In genomic region chr19:46862504-46862835, GRCh38 we compare ENCODE assay signal across 11 cellular contexts. TPM values are rescaled to one million over a fixed set of nuclear protein-coding genes. Genes with fewer than 3 reads are reported as not detected.
A peak's percentile ranks its signal among the peaks of the same experiment; 100 is the strongest.
DNase-seq lines count a peak whose midpoint lies in the region; ATAC-seq and TF ChIP-seq lines count a peak whose summit lies in the region.
"Had no signal": no experiment of that assay in that cellular context is flagged by ENCODE, and none has a peak within 500 bp of the region (broad histone marks: within the 10 kb centered on the region; RNA-seq: fewer than 3 reads in every experiment).

No MANE protein-coding gene starts in this region.

- ATAC-seq in heart left ventricle (no peak), left ventricle myocardium superior (no peak), GM21526 (IDR thresholded peaks at IDR 0.05; ENCODE audit: low FRiP score, unreplicated experiment) (no peak)
- no peak for ATAC-seq in stimulated activated memory B cell treated with anti-CD40 and anti-IgM and Interleukin-4, amounts not matched to agents 10 μg/mL and 1 μg/mL and 100 μg/mL, for 72 hours

- H2AK5ac ChIP-seq in mesenchymal stem cell (ENCODE audit: low read length, severe bottlenecking) = no peak overlapping the region

- H3K23ac ChIP-seq in mesenchymal stem cell (ENCODE audit: low read length in 2 of 2) = no peak overlapping the region

- H3K18ac ChIP-seq in mesenchymal stem cell (ENCODE audit: low read depth in 1 of 2, low read length in 2 of 2) = no peak overlapping the region

- H3K27ac ChIP-seq in heart left ventricle = peak overlapping the region; percentile 96 to 100 (median 98)
- peak overlapping the region; percentile 67 for H3K27ac ChIP-seq in caudate nucleus (ENCODE audit: low read depth, low read length)
- peak overlapping the region; percentile 44 for H3K27ac ChIP-seq in mesenchymal stem cell (ENCODE audit: low read length, poor library complexity, severe bottlenecking)
- no peak overlapping the region for H3K27ac ChIP-seq in urinary bladder (ENCODE audit: low read depth)

- no peak for TF ChIP-seq CTCF in heart left ventricle (IDR thresholded peaks at IDR 0.05)

- no peak overlapping the region for H4K8ac ChIP-seq in mesenchymal stem cell (ENCODE audit: low read length)

- H3K4me1 Mint-ChIP-seq in stimulated activated memory B cell treated with anti-CD40 and anti-IgM and Interleukin-4, amounts not matched to agents 10 μg/mL and 1 μg/mL and 100 μg/mL, for 72 hours = peaks cover 26% of the 10 kb centered on the region

- H3K9me3 Mint-ChIP-seq in stimulated activated memory B cell treated with anti-CD40 and anti-IgM and Interleukin-4, amounts not matched to agents 10 μg/mL and 1 μg/mL and 100 μg/mL, for 72 hours = no peaks in the 10 kb centered on the region
- H3K9me3 Mint-ChIP-seq: activated B cell treated with CpG ODN at 0.5 μM for 24 hours; CD4-positive, alpha-beta T cell had no signal

- peaks cover 4% of the 10 kb centered on the region for H3K79me1 ChIP-seq in mesenchymal stem cell (replicated peaks; ENCODE audit: low read length, poor library complexity, severe bottlenecking)

- H3K4me3 ChIP-seq in heart left ventricle = peak overlapping the region in 11 of 12 donors; percentile 72 to 97 (median 88)
- peak overlapping the region in 1 of 2 experiments; percentile 90 for H3K4me3 ChIP-seq in mesenchymal stem cell (ENCODE audit: insufficient read depth in 1 of 2, low read depth in 1 of 2, low read length in 2 of 2)
- peak overlapping the region; percentile 96 for H3K4me3 ChIP-seq in urinary bladder (ENCODE audit: low read depth, low read length)

- no peak overlapping the region for H2BK12ac ChIP-seq in mesenchymal stem cell (ENCODE audit: low read length in 2 of 2)

- no peak for TF ChIP-seq POLR2A in heart left ventricle (IDR thresholded peaks at IDR 0.05)

- H2BK15ac ChIP-seq in mesenchymal stem cell (ENCODE audit: low read depth, poor library complexity, severe bottlenecking) = no peak overlapping the region

- peaks cover 6% of the 10 kb centered on the region for H3K36me3 Mint-ChIP-seq in stimulated activated memory B cell treated with anti-CD40 and anti-IgM and Interleukin-4, amounts not matched to agents 10 μg/mL and 1 μg/mL and 100 μg/mL, for 72 hours

- H2AFZ ChIP-seq in mesenchymal stem cell (ENCODE audit: low read depth, low read length) = no peak overlapping the region

- H3K4ac ChIP-seq in mesenchymal stem cell (ENCODE audit: low read depth in 1 of 2, low read length in 2 of 2) = no peak overlapping the region

- 5 to 11% (median 6%) methylated on average over 9 of the region's 9 CpGs for WGBS in heart left ventricle, 4 donors
- WGBS in mesenchymal stem cell = 11% methylated on average over 9 of the region's 9 CpGs
- 7% methylated on average over 9 of the region's 9 CpGs for whole genome bisulfite sequencing in urinary bladder

- no peak overlapping the region for H4K91ac ChIP-seq in mesenchymal stem cell (ENCODE audit: low read length)

- H3K9ac ChIP-seq in mesenchymal stem cell (ENCODE audit: low read length) = peak overlapping the region; percentile 93

- no peaks in the 10 kb centered on the region for H3K27me3 ChIP-seq in heart left ventricle
- H3K27me3 ChIP-seq in mesenchymal stem cell (ENCODE audit: control insufficient read depth in 1 of 2, insufficient read depth in 1 of 2, low read length in 2 of 2) = no peaks in the 10 kb centered on the region

- H3K36me3 ChIP-seq in heart left ventricle (no peaks in the 10 kb centered on the region), mesenchymal stem cell (ENCODE audit: control insufficient read depth in 1 of 2, insufficient read depth in 2 of 2, low read depth in 1 of 2, low read length in 2 of 2) (no peaks in the 10 kb centered on the region), urinary bladder (ENCODE audit: insufficient read depth) (no peaks in the 10 kb centered on the region)

- H3K9me3 ChIP-seq in heart left ventricle (no peaks in the 10 kb centered on the region), mesenchymal stem cell (ENCODE audit: control insufficient read depth, low read length) (no peaks in the 10 kb centered on the region)

- intact Hi-C loops in heart left ventricle (cut with DNase I) = loop anchor here in 8 of 10 donors (5.0 to 10.0 kb wide), 6 partner anchors 40 to 242 kb away; no protein-coding TSS in a partner anchor
- intact Hi-C loops in left ventricle myocardium superior (cut with micrococcal nuclease) = no loop called here

- H3K4me3 Mint-ChIP-seq in stimulated activated memory B cell treated with anti-CD40 and anti-IgM and Interleukin-4, amounts not matched to agents 10 μg/mL and 1 μg/mL and 100 μg/mL, for 72 hours = no peak overlapping the region
- H3K4me3 Mint-ChIP-seq: activated B cell treated with CpG ODN at 0.5 μM for 24 hours; CD4-positive, alpha-beta T cell had no signal

- H3K14ac ChIP-seq in mesenchymal stem cell (ENCODE audit: low read length in 2 of 2) = no peak overlapping the region

- no peak overlapping the region for H2BK120ac ChIP-seq in mesenchymal stem cell (ENCODE audit: low read depth, low read length)

- DNase-seq in heart left ventricle (peak in 1 of 5 donors; percentile 17), left ventricle myocardium superior (no peak), caudate nucleus (lab: John Stamatoyannopoulos, UW) (peak in 1 of 61 donors; percentile 49), mesenchymal stem cell (peak; percentile 57), superior temporal gyrus (ENCODE audit: extremely low spot score) (no peak)
- DNase-seq: activated B cell treated with CpG ODN at 0.5 μM for 24 hours, NCI-H1694 had no signal

- H3K4me1 ChIP-seq in heart left ventricle (peaks cover 5 to 72% (median 53%) of the 10 kb centered on the region in 12 donors), mesenchymal stem cell (ENCODE audit: control insufficient read depth, insufficient read depth, low read depth, low read length) (peaks cover 23% of the 10 kb centered on the region), urinary bladder (ENCODE audit: insufficient read depth) (peaks cover 2% of the 10 kb centered on the region)

- H3K27ac Mint-ChIP-seq in stimulated activated memory B cell treated with anti-CD40 and anti-IgM and Interleukin-4, amounts not matched to agents 10 μg/mL and 1 μg/mL and 100 μg/mL, for 72 hours = no peak overlapping the region
- H3K27ac Mint-ChIP-seq: activated B cell treated with CpG ODN at 0.5 μM for 24 hours; CD4-positive, alpha-beta T cell had no signal

- H3K4me2 ChIP-seq in mesenchymal stem cell (ENCODE audit: low read length, poor library complexity, severe bottlenecking) = peak overlapping the region; percentile 58

- H2BK5ac ChIP-seq in mesenchymal stem cell (ENCODE audit: low read depth, low read length, poor library complexity, severe bottlenecking) = no peak overlapping the region

- no peaks in the 10 kb centered on the region for H3K27me3 Mint-ChIP-seq in stimulated activated memory B cell treated with anti-CD40 and anti-IgM and Interleukin-4, amounts not matched to agents 10 μg/mL and 1 μg/mL and 100 μg/mL, for 72 hours
- H3K27me3 Mint-ChIP-seq: activated B cell treated with CpG ODN at 0.5 μM for 24 hours; CD4-positive, alpha-beta T cell had no signal

RNA-seq across cellular contexts. Expression of gene ARHGAP35, which starts 1.7 kb away (rescaled TPM):
- 10 to 100 TPM; 59.5 to 91.0 (median 77.2) TPM for total RNA-seq in heart left ventricle
- 10 to 100 TPM; 34.8 to 68.1 TPM for polyA plus RNA-seq in heart left ventricle
- 69.7 TPM for total RNA-seq in left ventricle myocardium superior
- polyA plus RNA-seq in mesenchymal stem cell (2013, experiment 1 of 2) = 40.0 TPM
- polyA plus RNA-seq in mesenchymal stem cell (2013, experiment 2 of 2) = 36.9 TPM
- total RNA-seq in urinary bladder = 33.0 TPM
- polyA plus RNA-seq in urinary bladder = 28.3 TPM

RNA-seq across cellular contexts. Expression of gene AP2S1, which starts 11.8 kb away (rescaled TPM):
- total RNA-seq in heart left ventricle = 100 to 1,000 TPM in 2 of 9 donors, 10 to 100 TPM in 7; 75.3 to 148 (median 84.5) TPM
- polyA plus RNA-seq in heart left ventricle = 100 to 1,000 TPM in 1 of 2 donors, 10 to 100 TPM in 1; 85.8 to 166 TPM
- 85.2 TPM for total RNA-seq in left ventricle myocardium superior
- 284 TPM for polyA plus RNA-seq in mesenchymal stem cell (2013, experiment 1 of 2)
- 308 TPM for polyA plus RNA-seq in mesenchymal stem cell (2013, experiment 2 of 2)
- 43.5 TPM for total RNA-seq in urinary bladder
- 117 TPM for polyA plus RNA-seq in urinary bladder
